In the genomic region with DNA sequence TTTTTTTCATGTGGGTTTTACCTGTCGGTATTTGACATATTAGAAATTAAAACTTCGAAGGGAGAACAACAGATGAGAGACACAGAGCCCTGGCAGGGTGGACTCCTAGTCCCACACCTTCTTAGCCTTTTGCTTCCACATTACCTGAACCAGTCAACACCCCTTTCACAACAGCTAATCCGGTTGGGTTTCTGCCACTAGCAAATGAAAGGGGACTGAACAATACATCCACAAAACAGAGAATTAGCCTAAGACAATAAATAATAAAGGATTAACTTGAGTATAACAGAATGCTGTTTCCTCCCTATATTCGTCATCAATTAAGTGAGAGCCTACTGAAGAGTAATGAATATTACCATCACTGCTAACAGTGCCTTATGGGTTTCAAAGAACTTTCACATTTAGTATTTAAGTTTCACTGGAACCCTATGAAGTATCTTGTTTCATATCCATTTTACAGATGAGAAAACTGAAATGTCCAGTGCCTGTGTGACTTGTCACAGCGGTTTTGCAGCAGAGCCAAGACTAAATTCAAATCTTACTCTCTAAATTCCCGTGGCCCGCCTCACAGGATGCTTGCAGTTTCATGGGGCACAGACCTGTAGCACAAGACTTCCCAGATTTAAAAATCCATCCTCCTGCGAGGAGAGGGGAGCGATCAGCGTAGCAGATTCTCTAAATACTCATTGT, we compare ENCODE assay signal across 8 cellular contexts. TPM values are rescaled to one million over a fixed set of nuclear protein-coding genes. Genes with fewer than 3 reads are reported as not detected.
DNase-seq lines count a peak whose midpoint lies in the region; FAIRE-seq and TF ChIP-seq lines count a peak whose summit lies in the region.

No MANE protein-coding gene starts in this region.

- H3K27ac ChIP-seq in esophagus (ENCODE audit: low read depth in 2 of 2, low read length in 1 of 2) = peak overlapping the region; percentile 60 to 87

- peak overlapping the region; percentile 45 to 89 for H3K4me3 ChIP-seq in esophagus (ENCODE audit: low read depth in 1 of 2, low read length in 2 of 2)
- H3K4me3 ChIP-seq in retinal pigment epithelial cell (ENCODE audit: low read length) = peak overlapping the region; percentile 74

- H3K4me1 ChIP-seq in esophagus (ENCODE audit: control insufficient read depth in 2 of 2, insufficient read depth in 2 of 2, low read length in 1 of 2) = peaks cover 0 to 3% of the 10 kb centered on the region in 2 donors

- DNase-seq in GM18507 (ENCODE audit: extremely low spot score, insufficient read length, low read depth) (no peak), RPMI7951 (ENCODE audit: low read depth) (peak; percentile 32), retinal pigment epithelial cell (ENCODE audit: low read depth) (no peak), HK-2 (ENCODE audit: unreplicated experiment) (no peak), NCI-H774 (lab: John Stamatoyannopoulos, UW) (no peak), iPS-NIHi7 (ENCODE audit: extremely low spot score) (no peak), CD1c-positive myeloid dendritic cell (ENCODE audit: extremely low spot score) (no peak)

- TF ChIP-seq CTCF in retinal pigment epithelial cell (conservative IDR thresholded peaks at IDR 0.05; ENCODE audit: low read depth, low read length) = no peak

- H3K27me3 ChIP-seq in esophagus (ENCODE audit: control insufficient read depth in 1 of 2, insufficient read depth in 2 of 2, low read length in 2 of 2) = no peaks in the 10 kb centered on the region

- WGBS in esophagus, 2 donors = 29 to 32% methylated on average over 10 of the region's 10 CpGs

- FAIRE-seq in GM18507 (lab: Jason Lieb, UNC) = peak; percentile 36

- no peaks in the 10 kb centered on the region for H3K36me3 ChIP-seq in esophagus (ENCODE audit: control insufficient read depth in 2 of 2, insufficient read depth in 2 of 2, low read length in 1 of 2)

- no peaks in the 10 kb centered on the region for H3K9me3 ChIP-seq in esophagus (ENCODE audit: control insufficient read depth in 2 of 2, insufficient read depth in 1 of 2, low read depth in 1 of 2, low read length in 1 of 2)

RNA-seq across cellular contexts. Expression of gene RAB8B, which starts 1.0 kb away (rescaled TPM):
- 42.4 and 52.0 TPM in 2 replicates for total RNA-seq in RPMI7951 (2014; rRNA removed; shearing (Covaris generic))
- 1 to 10 TPM; 1.9 to 2.8 TPM for polyA plus RNA-seq in esophagus

RNA-seq across cellular contexts. Expression of gene RPS27L, which starts 31.1 kb away (rescaled TPM):
- total RNA-seq in RPMI7951 (2014; rRNA removed; shearing (Covaris generic)) = 233 and 241 TPM in 2 replicates
- 10 to 100 TPM; 55.1 to 59.5 TPM for polyA plus RNA-seq in esophagus
